In the genomic region with DNA sequence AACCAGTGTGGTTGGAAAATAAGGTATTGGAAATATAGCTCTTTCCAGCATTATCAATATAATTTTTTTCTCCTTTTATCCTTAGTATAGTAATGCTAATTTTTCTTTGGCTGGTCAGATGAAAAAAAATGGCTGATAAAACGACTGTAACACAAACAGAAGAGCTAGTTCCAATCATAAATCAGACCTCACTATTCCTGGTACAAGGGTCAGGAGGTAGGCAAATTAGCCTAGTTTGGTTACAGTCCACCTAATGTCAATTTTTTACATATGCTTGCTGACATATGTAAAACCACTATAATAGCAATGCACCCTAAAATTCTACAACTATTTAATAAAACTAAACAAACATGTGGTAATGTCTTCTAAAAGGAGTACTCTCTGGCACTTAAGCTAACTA, we compare ENCODE assay signal across 15 cellular contexts. TPM values are rescaled to one million over a fixed set of nuclear protein-coding genes. Genes with fewer than 3 reads are reported as not detected.
DNase-seq lines count a peak whose midpoint lies in the region; FAIRE-seq lines count a peak whose summit lies in the region.
"Had no signal": no experiment of that assay in that cellular context is flagged by ENCODE, and none has a peak within 500 bp of the region (broad histone marks: within the 10 kb centered on the region; RNA-seq: fewer than 3 reads in every experiment).

No MANE protein-coding gene starts in this region.

- intact Hi-C loops in activated CD4-positive, alpha-beta T cell treated with anti-CD3 and anti-CD28 coated beads, Interleukin-2, amount 10 ng/mL, durations not matched to agents 24 days and 14 days (cut with micrococcal nuclease): no loop called here

- H3K36me3 ChIP-seq in Karpas-422 (ENCODE audit: insufficient read depth, low read length): peaks cover 27% of the 10 kb centered on the region
- peaks cover 9 to 18% of the 10 kb centered on the region in 2 donors for H3K36me3 ChIP-seq in small intestine (ENCODE audit: control insufficient read depth in 2 of 2, insufficient read depth in 2 of 2, low read length in 2 of 2)

- H3K9ac ChIP-seq in Karpas-422 (ENCODE audit: low read length): no peak overlapping the region

- H2AFZ ChIP-seq in Karpas-422 (ENCODE audit: low read length): no peak overlapping the region

- no peaks in the 10 kb centered on the region for H4K20me1 ChIP-seq in Karpas-422 (ENCODE audit: insufficient read depth, low read depth, low read length)

- H3K4me3 ChIP-seq in Karpas-422 (ENCODE audit: low read length): no peak overlapping the region
- H3K4me3 ChIP-seq in small intestine (ENCODE audit: low read depth in 1 of 2, low read length in 2 of 2): no peak overlapping the region
- H3K4me3 ChIP-seq: A549, GM12878 had no signal

- H3K27me3 ChIP-seq in Karpas-422 (ENCODE audit: low read length): no peaks in the 10 kb centered on the region
- H3K27me3 ChIP-seq in small intestine (ENCODE audit: control insufficient read depth in 2 of 2, insufficient read depth in 2 of 2, low read length in 2 of 2): no peaks in the 10 kb centered on the region
- H3K27me3 ChIP-seq: BE2C had no signal

- FAIRE-seq in islet of Langerhans (lab: Jason Lieb, UNC): peak; percentile 5
- no peak for FAIRE-seq in small intestine (lab: Jason Lieb, UNC)
- FAIRE-seq: A549, GM18507 had no signal

- H3K4me2 ChIP-seq in Karpas-422 (ENCODE audit: low read depth, low read length, poor library complexity, severe bottlenecking): no peak overlapping the region
- H3K4me2 ChIP-seq: A549 had no signal

- H3K79me2 ChIP-seq in Karpas-422 (ENCODE audit: low read length): peaks cover 25% of the 10 kb centered on the region

- WGBS in small intestine, 3 donors: 9 to 38% (median 23%) methylated on average over 1 of the region's 1 CpG

- no peaks in the 10 kb centered on the region for H3K9me3 Mint-ChIP-seq in activated CD4-positive, alpha-beta T cell treated with anti-CD3 and anti-CD28 coated beads, Interleukin-2, amount 10 ng/mL, durations not matched to agents 24 days and 14 days
- H3K9me3 Mint-ChIP-seq: CD4-positive, alpha-beta memory T cell; H9 had no signal

- no peaks in the 10 kb centered on the region for H3K4me1 Mint-ChIP-seq in activated CD4-positive, alpha-beta T cell treated with anti-CD3 and anti-CD28 coated beads, Interleukin-2, amount 10 ng/mL, durations not matched to agents 24 days and 14 days
- H3K4me1 Mint-ChIP-seq: H9 had no signal

- no peak overlapping the region for H3K27ac Mint-ChIP-seq in activated CD4-positive, alpha-beta T cell treated with anti-CD3 and anti-CD28 coated beads, Interleukin-2, amount 10 ng/mL, durations not matched to agents 24 days and 14 days
- H3K27ac Mint-ChIP-seq: H9 had no signal

- H3K27me3 Mint-ChIP-seq in activated CD4-positive, alpha-beta T cell treated with anti-CD3 and anti-CD28 coated beads, Interleukin-2, amount 10 ng/mL, durations not matched to agents 24 days and 14 days: no peaks in the 10 kb centered on the region
- H3K27me3 Mint-ChIP-seq: CD4-positive, alpha-beta memory T cell had no signal

- H3K27ac ChIP-seq in Karpas-422 (ENCODE audit: low read length): peak overlapping the region; percentile 6; the same call in 1 of the 2 replicates
- no peak overlapping the region for H3K27ac ChIP-seq in small intestine (ENCODE audit: low read depth in 1 of 2, low read length in 1 of 2)
- H3K27ac ChIP-seq: A549, C4-2B had no signal

- no peak overlapping the region for H3K4me3 Mint-ChIP-seq in activated CD4-positive, alpha-beta T cell treated with anti-CD3 and anti-CD28 coated beads, Interleukin-2, amount 10 ng/mL, durations not matched to agents 24 days and 14 days
- H3K4me3 Mint-ChIP-seq: CD4-positive, alpha-beta memory T cell; H9 had no signal

- H3K36me3 Mint-ChIP-seq in activated CD4-positive, alpha-beta T cell treated with anti-CD3 and anti-CD28 coated beads, Interleukin-2, amount 10 ng/mL, durations not matched to agents 24 days and 14 days (ENCODE audit: low read depth): peaks cover 51% of the 10 kb centered on the region

- peaks cover 43% of the 10 kb centered on the region for H3K4me1 ChIP-seq in Karpas-422 (ENCODE audit: low read length)
- H3K4me1 ChIP-seq in small intestine (ENCODE audit: control insufficient read depth in 2 of 2, insufficient read depth in 1 of 2, low read depth in 1 of 2, low read length in 1 of 2): no peaks in the 10 kb centered on the region
- H3K4me1 ChIP-seq: A549, BE2C had no signal

- no peaks in the 10 kb centered on the region for H3K9me2 ChIP-seq in Karpas-422 (replicated peaks; ENCODE audit: insufficient read depth, low read length)

- DNase-seq in Karpas-422 (no peak), NCI-H526 (lab: John Stamatoyannopoulos, UW) (peak; percentile 92), small intestine (peak; percentile 74), OCI-M1 (lab: John Stamatoyannopoulos, UW) (no peak)
- DNase-seq in activated CD4-positive, alpha-beta T cell treated with anti-CD3 and anti-CD28 coated beads, Interleukin-2, amount 10 ng/mL, durations not matched to agents 24 days and 14 days: no peak
- DNase-seq: BE2C; CD4-positive, alpha-beta memory T cell; DMS79; GOT3; H9 had no signal

- H3K9me3 ChIP-seq in Karpas-422 (ENCODE audit: low read length) (no peaks in the 10 kb centered on the region), small intestine (ENCODE audit: control insufficient read depth, low read depth) (no peaks in the 10 kb centered on the region)
- H3K9me3 ChIP-seq: A549, BE2C had no signal

RNA-seq across cellular contexts. Expression of a gene that starts 19.9 kb away (rescaled TPM):
- total RNA-seq in Karpas-422 (2014; rRNA removed; shearing (Covaris generic); ENCODE audit: low replicate concordance): 65.3 and 99.4 TPM in 2 replicates
- 10 to 100 TPM; 28.2 to 45.2 (median 37.6) TPM for polyA plus RNA-seq in small intestine
- total RNA-seq in activated CD4-positive, alpha-beta T cell treated with anti-CD3 and anti-CD28 coated beads, Interleukin-2, amount 10 ng/mL, durations not matched to agents 24 days and 14 days: 58.0 TPM in 2 replicates

RNA-seq across cellular contexts. Expression of a gene that starts 45.0 kb away (rescaled TPM):
- total RNA-seq in Karpas-422 (2014; rRNA removed; shearing (Covaris generic); ENCODE audit: low replicate concordance): 21.2 and 31.1 TPM in 2 replicates
- polyA plus RNA-seq in small intestine: 10 to 100 TPM in 2 of 3 donors, 1 to 10 TPM in 1; 5.1 to 11.9 (median 10.4) TPM
- total RNA-seq in activated CD4-positive, alpha-beta T cell treated with anti-CD3 and anti-CD28 coated beads, Interleukin-2, amount 10 ng/mL, durations not matched to agents 24 days and 14 days: 15.0 and 17.6 TPM in 2 replicates

RNA-seq across cellular contexts. Expression of a gene that starts 45.2 kb away (rescaled TPM):
- total RNA-seq in Karpas-422 (2014; rRNA removed; shearing (Covaris generic); ENCODE audit: low replicate concordance): 19.9 and 27.2 TPM in 2 replicates
- 10 to 100 TPM; 10.5 to 30.8 (median 17.7) TPM for polyA plus RNA-seq in small intestine
- 37.1 and 39.1 TPM in 2 replicates for total RNA-seq in activated CD4-positive, alpha-beta T cell treated with anti-CD3 and anti-CD28 coated beads, Interleukin-2, amount 10 ng/mL, durations not matched to agents 24 days and 14 days

Comparison
In these comparisons a context has a peak if more than half of its experiments do, and no peak if none do; other contexts are left out.
1. DNase-seq: peak in NCI-H526 (2 of 2) and small intestine (single experiment); none in Karpas-422 (single experiment), activated CD4-positive, alpha-beta T cell treated with anti-CD3 and anti-CD28 coated beads, Interleukin-2, amount 10 ng/mL, durations not matched to agents 24 days and 14 days (single experiment) and OCI-M1 (single experiment).